In genomic region chr5:78964889-78965288, GRCh38 we compare ENCODE assay signal across 8 cellular contexts. TPM values are rescaled to one million over a fixed set of nuclear protein-coding genes. Genes with fewer than 3 reads are reported as not detected.
DNase-seq lines count a peak whose midpoint lies in the region; ATAC-seq and TF ChIP-seq lines count a peak whose summit lies in the region.

No MANE protein-coding gene starts in this region.

- no peak overlapping the region for H3K4me2 ChIP-seq in Karpas-422 (ENCODE audit: low read depth, low read length, poor library complexity, severe bottlenecking)
- no peak overlapping the region for H3K4me2 ChIP-seq in osteoblast (ENCODE audit: insufficient read depth, low read length)

- H3K4me1 ChIP-seq in Karpas-422 (ENCODE audit: low read length) (no peaks in the 10 kb centered on the region), osteoblast (ENCODE audit: insufficient read depth, low read length) (no peaks in the 10 kb centered on the region)

- H3K9ac ChIP-seq in Karpas-422 (ENCODE audit: low read length) = no peak overlapping the region

- H4K20me1 ChIP-seq in Karpas-422 (ENCODE audit: insufficient read depth, low read depth, low read length) (no peaks in the 10 kb centered on the region), osteoblast (ENCODE audit: insufficient read depth, low read length) (no peaks in the 10 kb centered on the region)

- H2AFZ ChIP-seq in Karpas-422 (ENCODE audit: low read length) = no peak overlapping the region
- no peak overlapping the region for H2AFZ ChIP-seq in osteoblast (ENCODE audit: low read length)

- H3K9me3 ChIP-seq in Karpas-422 (ENCODE audit: low read length) = no peaks in the 10 kb centered on the region
- no peaks in the 10 kb centered on the region for H3K9me3 ChIP-seq in osteoblast (ENCODE audit: low read depth, low read length)

- DNase-seq in DMS 273 treated with DMSO at 0.1 percent for 48 hours (lab: John Stamatoyannopoulos, UW) (peak; percentile 12), Karpas-422 (peak; percentile 49), RKO (ENCODE audit: low spot score) (peak; percentile 73), fibroblast of gingiva (ENCODE audit: low read depth) (peak; percentile 64), osteoblast (ENCODE audit: insufficient read length, low spot score, missing footprints) (no peak)
- DNase-seq in stimulated activated naive CD4-positive, alpha-beta T cell (lab: John Stamatoyannopoulos, UW) = no peak
- no peak for DNase-seq in activated T-cell treated with anti-CD3 and anti-CD28 coated beads, Interleukin-2, amount 50 U/mL, for 24 hours

- H3K27me3 ChIP-seq in Karpas-422 (ENCODE audit: low read length) (no peaks in the 10 kb centered on the region), osteoblast (ENCODE audit: insufficient read depth, low read length) (no peaks in the 10 kb centered on the region)

- H3K27ac Mint-ChIP-seq in activated T-cell treated with anti-CD3 and anti-CD28 coated beads, Interleukin-2, amount 50 U/mL, for 24 hours = no peak overlapping the region

- no peak for ATAC-seq in GM19324 (IDR thresholded peaks at IDR 0.05; ENCODE audit: low FRiP score, unreplicated experiment)

- TF ChIP-seq CTCF in osteoblast (IDR thresholded peaks at IDR 0.05; ENCODE audit: extremely low read depth, low read depth, low read length) = peak; percentile 50

- no peaks in the 10 kb centered on the region for H3K9me3 Mint-ChIP-seq in activated T-cell treated with anti-CD3 and anti-CD28 coated beads, Interleukin-2, amount 50 U/mL, for 24 hours

- peaks cover 53% of the 10 kb centered on the region for H3K36me3 Mint-ChIP-seq in activated T-cell treated with anti-CD3 and anti-CD28 coated beads, Interleukin-2, amount 50 U/mL, for 24 hours (ENCODE audit: low read depth)

- no peaks in the 10 kb centered on the region for H3K36me3 ChIP-seq in Karpas-422 (ENCODE audit: insufficient read depth, low read length)
- H3K36me3 ChIP-seq in osteoblast (ENCODE audit: insufficient read depth, low read length) = peaks cover 6% of the 10 kb centered on the region

- no peak overlapping the region for H3K4me3 Mint-ChIP-seq in activated T-cell treated with anti-CD3 and anti-CD28 coated beads, Interleukin-2, amount 50 U/mL, for 24 hours

- no peaks in the 10 kb centered on the region for H3K27me3 Mint-ChIP-seq in activated T-cell treated with anti-CD3 and anti-CD28 coated beads, Interleukin-2, amount 50 U/mL, for 24 hours

- H3K27ac ChIP-seq in Karpas-422 (ENCODE audit: low read length) = no peak overlapping the region
- H3K27ac ChIP-seq in osteoblast (ENCODE audit: low read depth, low read length) = no peak overlapping the region

- H3K79me2 ChIP-seq in Karpas-422 (ENCODE audit: low read length) (no peaks in the 10 kb centered on the region), osteoblast (ENCODE audit: insufficient read depth, low read length) (no peaks in the 10 kb centered on the region)

- no peaks in the 10 kb centered on the region for H3K4me1 Mint-ChIP-seq in activated T-cell treated with anti-CD3 and anti-CD28 coated beads, Interleukin-2, amount 50 U/mL, for 24 hours (ENCODE audit: low read depth)

- H3K4me3 ChIP-seq in Karpas-422 (ENCODE audit: low read length) (no peak overlapping the region), osteoblast (ENCODE audit: insufficient read depth, low read length) (no peak overlapping the region)

- no peaks in the 10 kb centered on the region for H3K9me2 ChIP-seq in Karpas-422 (replicated peaks; ENCODE audit: insufficient read depth, low read length)

RNA-seq across cellular contexts. Expression of gene ARSB, which starts 20.2 kb away (rescaled TPM):
- total RNA-seq in Karpas-422 (2014; rRNA removed; shearing (Covaris generic); ENCODE audit: low replicate concordance) = 3.1 and 10.8 TPM in 2 replicates
- 33.6 and 38.4 TPM in 2 replicates for total RNA-seq in osteoblast

Comparison
In these comparisons a context has a peak if more than half of its experiments do, and no peak if none do; other contexts are left out.
1. DNase-seq: peak in DMS 273 treated with DMSO at 0.1 percent for 48 hours (single experiment), Karpas-422 (single experiment), RKO (single experiment) and fibroblast of gingiva (single experiment); none in osteoblast (single experiment), stimulated activated naive CD4-positive, alpha-beta T cell (0 of 6) and activated T-cell treated with anti-CD3 and anti-CD28 coated beads, Interleukin-2, amount 50 U/mL, for 24 hours (single experiment).